In the genomic region with DNA sequence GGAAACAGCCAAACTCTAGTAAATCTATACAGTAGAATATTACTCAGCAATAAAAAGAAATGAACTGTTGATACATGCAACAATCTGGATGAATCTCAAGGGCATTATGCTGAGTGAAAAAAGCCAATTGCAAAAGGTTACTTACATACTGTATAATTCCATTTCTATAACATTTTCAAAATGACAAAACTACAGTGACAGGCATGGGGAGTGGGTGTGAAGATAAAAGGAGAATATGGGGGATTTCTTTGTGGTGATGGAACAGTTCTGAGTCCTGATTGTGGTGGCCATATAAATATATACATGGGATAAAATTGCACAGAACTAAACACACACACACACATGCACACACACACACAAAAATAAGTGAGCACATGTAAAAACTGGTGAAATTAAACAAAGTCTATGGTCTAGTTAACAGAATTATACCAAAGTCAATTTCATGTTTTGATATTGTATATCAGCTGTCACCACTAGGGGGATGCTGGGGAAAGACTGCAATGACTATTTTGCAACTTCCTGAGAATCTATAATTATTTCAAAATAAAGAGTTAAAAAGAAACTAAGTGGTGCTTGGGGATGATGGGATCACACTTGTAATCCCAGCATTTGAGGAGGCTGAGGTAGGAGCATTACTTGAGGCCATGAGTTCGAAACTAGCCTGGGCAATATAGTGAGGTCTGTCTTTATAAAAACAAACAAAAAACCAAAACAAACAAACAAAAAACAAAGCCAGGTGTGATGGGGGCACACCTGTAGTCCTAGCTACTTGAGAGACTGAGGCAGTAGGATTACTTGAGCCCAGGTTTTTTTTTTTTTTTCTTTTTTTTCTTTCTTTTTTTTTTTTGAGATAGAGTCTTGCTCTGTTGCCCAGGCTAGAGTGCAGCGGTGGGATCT, we compare ENCODE assay signal across 9 cellular contexts.
DNase-seq lines count a peak whose midpoint lies in the region; TF ChIP-seq lines count a peak whose summit lies in the region.
"Had no signal": no experiment of that assay in that cellular context is flagged by ENCODE, and none has a peak within 500 bp of the region (broad histone marks: within the 10 kb centered on the region; RNA-seq: fewer than 3 reads in every experiment).

No MANE protein-coding gene starts in this region.

- H3K4me3 Mint-ChIP-seq in MCF 10A (ENCODE audit: unreplicated experiment), result no peak overlapping the region

- no peaks in the 10 kb centered on the region for H3K9me2 ChIP-seq in neural cell (ENCODE audit: insufficient read depth, low read length)

- no peaks in the 10 kb centered on the region for H3F3A ChIP-seq in neural cell (ENCODE audit: insufficient read depth, low read length, poor library complexity, severe bottlenecking)

- H3K36me3 ChIP-seq in neural cell (ENCODE audit: insufficient read depth, low read length), result no peaks in the 10 kb centered on the region

- no peaks in the 10 kb centered on the region for H3K27me3 Mint-ChIP-seq in MCF 10A (ENCODE audit: insufficient read depth, unreplicated experiment)

- no peaks in the 10 kb centered on the region for H4K20me1 ChIP-seq in neural cell (ENCODE audit: insufficient read depth)

- no peak overlapping the region for H3K4me3 ChIP-seq in neural cell (ENCODE audit: low read length)
- H3K4me3 ChIP-seq: skin epidermis had no signal

- no peak overlapping the region for H2AFZ ChIP-seq in neural cell (ENCODE audit: low read depth, low read length)

- peak; percentile 3 for DNase-seq in NCI-H510A treated with DMSO at 0.1 percent for 48 hours (lab: John Stamatoyannopoulos, UW)
- DNase-seq in NCI-H510A (lab: John Stamatoyannopoulos, UW), result no peak
- peak; percentile 29 for DNase-seq in KBM-7
- DNase-seq in MCF 10A (ENCODE audit: unreplicated experiment), result peak; percentile 42
- no peak for DNase-seq in posterior vena cava (ENCODE audit: low spot score)
- no peak for DNase-seq in activated CD4-positive, alpha-beta T cell treated with anti-CD3 and anti-CD28 coated beads for 48 hours
- DNase-seq in D341Med (ENCODE audit: low spot score), result no peak

- TF ChIP-seq CTCF in MCF 10A (IDR thresholded peaks at IDR 0.05; ENCODE audit: unreplicated experiment) (peak; percentile 66), neural cell (IDR thresholded peaks at IDR 0.05; ENCODE audit: poor library complexity, severe bottlenecking) (peak; percentile 35)

- BruUV-seq in MCF 10A (replicated peaks; lab: Mats Ljungman, UMichigan), result no TSS peak

- CTCF ChIA-PET in MCF 10A (lab: Yijun Ruan, JAX), result interaction anchor here (0.6 to 3.6 kb wide), 26 partner anchors 9 to 729 kb away, joined by 3 to 20 read pairs (median 4); no protein-coding TSS in a partner anchor

- no peaks in the 10 kb centered on the region for H3K36me3 Mint-ChIP-seq in MCF 10A (ENCODE audit: insufficient read depth, unreplicated experiment)

- intact Hi-C loops in MCF 10A (cut with micrococcal nuclease) (loop anchor here (1.0 to 5.0 kb wide), 2 partner anchors 47 to 104 kb away; no protein-coding TSS in a partner anchor), posterior vena cava (cut with DNase I) (no loop called here)

- no peak overlapping the region for H3K27ac ChIP-seq in neural cell (ENCODE audit: low read length)
- H3K27ac ChIP-seq: skin epidermis had no signal

- no peak overlapping the region for H3K9ac ChIP-seq in neural cell (ENCODE audit: low read length)

- H3K9me3 Mint-ChIP-seq in MCF 10A (ENCODE audit: unreplicated experiment), result no peaks in the 10 kb centered on the region

- H3K27ac Mint-ChIP-seq in MCF 10A (ENCODE audit: low read depth, unreplicated experiment), result no peak overlapping the region

- no peaks in the 10 kb centered on the region for H3K79me2 ChIP-seq in neural cell (replicated peaks; ENCODE audit: insufficient read depth, low read length)

- no peaks in the 10 kb centered on the region for H3K27me3 ChIP-seq in neural cell (ENCODE audit: insufficient read depth, low read depth, low read length)

- H3K4me1 Mint-ChIP-seq in MCF 10A (ENCODE audit: insufficient read depth, unreplicated experiment), result no peaks in the 10 kb centered on the region

- POLR2A ChIA-PET in MCF 10A (lab: Yijun Ruan, JAX), result interaction anchor here (0.6 to 1.2 kb wide), 3 partner anchors 10 to 1376 kb away, joined by 3 to 6 read pairs (median 4); no protein-coding TSS in a partner anchor

- TF ChIP-seq EP300 in neural cell (conservative IDR thresholded peaks at IDR 0.05; ENCODE audit: poor library complexity, severe bottlenecking), result no peak

- TF ChIP-seq RAD21 in neural cell (conservative IDR thresholded peaks at IDR 0.05), result no peak

- in situ Hi-C loops in KBM-7 (cut with MboI; ENCODE audit: low pct_unique_long_range_greater_than_20kb, low sequenced_read_pairs), result no loop called here

- H3K9me3 ChIP-seq in neural cell (ENCODE audit: low read length), result no peaks in the 10 kb centered on the region

- no peak overlapping the region for H3K4me2 ChIP-seq in neural cell (ENCODE audit: low read length)

TF ChIP-seq in neural cell, 6 proteins besides CTCF, POLR2A, EP300 and RAD21:
- TF ChIP-seq EZH2 (IDR thresholded peaks at IDR 0.05; ENCODE audit: borderline replicate concordance, insufficient read depth, low read length, poor library complexity, severe bottlenecking) (no peak), POLR2AphosphoS5 (IDR thresholded peaks at IDR 0.05) (no peak), TAF1 (IDR thresholded peaks at IDR 0.05; ENCODE audit: low read depth) (no peak), MXI1 (conservative IDR thresholded peaks at IDR 0.05; ENCODE audit: poor library complexity, severe bottlenecking) (no peak)
- TF ChIP-seq, protein P1, sequence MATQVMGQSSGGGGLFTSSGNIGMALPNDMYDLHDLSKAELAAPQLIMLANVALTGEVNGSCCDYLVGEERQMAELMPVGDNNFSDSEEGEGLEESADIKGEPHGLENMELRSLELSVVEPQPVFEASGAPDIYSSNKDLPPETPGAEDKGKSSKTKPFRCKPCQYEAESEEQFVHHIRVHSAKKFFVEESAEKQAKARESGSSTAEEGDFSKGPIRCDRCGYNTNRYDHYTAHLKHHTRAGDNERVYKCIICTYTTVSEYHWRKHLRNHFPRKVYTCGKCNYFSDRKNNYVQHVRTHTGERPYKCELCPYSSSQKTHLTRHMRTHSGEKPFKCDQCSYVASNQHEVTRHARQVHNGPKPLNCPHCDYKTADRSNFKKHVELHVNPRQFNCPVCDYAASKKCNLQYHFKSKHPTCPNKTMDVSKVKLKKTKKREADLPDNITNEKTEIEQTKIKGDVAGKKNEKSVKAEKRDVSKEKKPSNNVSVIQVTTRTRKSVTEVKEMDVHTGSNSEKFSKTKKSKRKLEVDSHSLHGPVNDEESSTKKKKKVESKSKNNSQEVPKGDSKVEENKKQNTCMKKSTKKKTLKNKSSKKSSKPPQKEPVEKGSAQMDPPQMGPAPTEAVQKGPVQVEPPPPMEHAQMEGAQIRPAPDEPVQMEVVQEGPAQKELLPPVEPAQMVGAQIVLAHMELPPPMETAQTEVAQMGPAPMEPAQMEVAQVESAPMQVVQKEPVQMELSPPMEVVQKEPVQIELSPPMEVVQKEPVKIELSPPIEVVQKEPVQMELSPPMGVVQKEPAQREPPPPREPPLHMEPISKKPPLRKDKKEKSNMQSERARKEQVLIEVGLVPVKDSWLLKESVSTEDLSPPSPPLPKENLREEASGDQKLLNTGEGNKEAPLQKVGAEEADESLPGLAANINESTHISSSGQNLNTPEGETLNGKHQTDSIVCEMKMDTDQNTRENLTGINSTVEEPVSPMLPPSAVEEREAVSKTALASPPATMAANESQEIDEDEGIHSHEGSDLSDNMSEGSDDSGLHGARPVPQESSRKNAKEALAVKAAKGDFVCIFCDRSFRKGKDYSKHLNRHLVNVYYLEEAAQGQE (IDR thresholded peaks at IDR 0.05; ENCODE audit: borderline replicate concordance), result no peak
TF ChIP-seq in neural cell: peak in this region for 0.

Comparison
In these comparisons a context has a peak if more than half of its experiments do, and no peak if none do; other contexts are left out.
1. DNase-seq: peak in NCI-H510A treated with DMSO at 0.1 percent for 48 hours (single experiment), KBM-7 (single experiment) and MCF 10A (single experiment); none in NCI-H510A (single experiment), posterior vena cava (single experiment), activated CD4-positive, alpha-beta T cell treated with anti-CD3 and anti-CD28 coated beads for 48 hours (single experiment) and D341Med (single experiment).